16 cellular contexts compared by ENCODE assay signal in the genomic region with DNA sequence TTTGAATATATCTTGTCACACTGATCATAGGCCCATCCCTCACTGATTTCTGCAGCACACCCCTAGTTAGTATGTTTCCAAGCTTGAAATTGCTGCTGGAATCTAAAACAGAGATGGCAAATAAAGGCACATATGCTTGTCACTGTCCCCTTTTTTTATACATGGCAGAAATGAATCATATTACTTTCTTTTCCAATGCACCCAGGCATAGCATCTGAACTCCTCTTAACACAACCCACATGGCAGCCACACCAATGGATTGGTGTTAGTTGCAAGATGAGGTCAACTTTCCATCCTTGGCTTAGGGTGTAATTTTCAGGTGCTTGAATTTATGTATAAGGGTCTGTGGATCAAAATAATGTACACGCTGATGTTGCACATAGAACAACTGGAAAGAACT.
DNase-seq lines count a peak whose midpoint lies in the region; ATAC-seq and TF ChIP-seq lines count a peak whose summit lies in the region.
"Had no signal": no experiment of that assay in that cellular context is flagged by ENCODE, and none has a peak within 500 bp of the region (broad histone marks: within the 10 kb centered on the region; RNA-seq: fewer than 3 reads in every experiment).

No MANE protein-coding gene starts in this region.

- H3K4me3 ChIP-seq in hepatocyte = no peak overlapping the region
- H3K4me3 ChIP-seq: GM23338 had no signal

- no peak overlapping the region for H2AFZ ChIP-seq in hepatocyte
- H2AFZ ChIP-seq: GM23338 had no signal

- no peak for TF ChIP-seq CTCF in activated CD8-positive, alpha-beta T cell treated with anti-CD3 and anti-CD28 coated beads for 36 hours (IDR thresholded peaks at IDR 0.05)
- no peak for TF ChIP-seq CTCF in hepatocyte (IDR thresholded peaks at IDR 0.05; ENCODE audit: poor library complexity)

- H3K9me2 ChIP-seq in hepatocyte (replicated peaks; ENCODE audit: insufficient read depth) = no peaks in the 10 kb centered on the region

- peak; percentile 18 for DNase-seq in activated CD8-positive, alpha-beta T cell treated with anti-CD3 and anti-CD28 coated beads for 36 hours
- DNase-seq in activated CD8-positive, alpha-beta T cell treated with anti-CD3 and anti-CD28 coated beads, Interleukin-2, amount 10 ng/mL, durations not matched to agents 7 days and 5 days = no peak
- DNase-seq in NCI-H69 (lab: John Stamatoyannopoulos, UW) (peak; percentile 22), hepatocyte (ENCODE audit: low spot score) (no peak)
- DNase-seq in activated naive CD8-positive, alpha-beta T cell treated with anti-CD3 and anti-CD28 coated beads for 36 hours = peak; percentile 5
- DNase-seq: C1 segment of cervical spinal cord; Calu3; CD4-positive, alpha-beta memory T cell; COR-L47; DMS53; DMS79 treated with DMSO at 0.1 percent for 48 hours; GF-D8; H9 had no signal

- 100% methylated on average over 1 of the region's 1 CpG for WGBS in hepatocyte (ENCODE audit: low lambda C conversion rate, missing lambda C conversion rate)

- intact Hi-C loops in activated CD8-positive, alpha-beta T cell treated with anti-CD3 and anti-CD28 coated beads for 36 hours (cut with micrococcal nuclease) = no loop called here

- H3K79me2 ChIP-seq in hepatocyte = no peaks in the 10 kb centered on the region

- peak; percentile 30 for ATAC-seq in activated CD8-positive, alpha-beta T cell treated with anti-CD3 and anti-CD28 coated beads for 36 hours
- ATAC-seq in activated CD8-positive, alpha-beta T cell treated with anti-CD3 and anti-CD28 coated beads, Interleukin-2, amount 10 ng/mL, durations not matched to agents 7 days and 5 days = no peak
- no peak for ATAC-seq in HG03045 (IDR thresholded peaks at IDR 0.05; ENCODE audit: unreplicated experiment)
- ATAC-seq: GM23338, HCT116 had no signal

- peaks cover 5% of the 10 kb centered on the region for H3K4me1 Mint-ChIP-seq in activated CD8-positive, alpha-beta T cell treated with anti-CD3 and anti-CD28 coated beads for 36 hours (ENCODE audit: low read depth)
- H3K4me1 Mint-ChIP-seq in activated CD8-positive, alpha-beta T cell treated with anti-CD3 and anti-CD28 coated beads, Interleukin-2, amount 10 ng/mL, durations not matched to agents 7 days and 5 days (ENCODE audit: low read depth) = no peaks in the 10 kb centered on the region
- H3K4me1 Mint-ChIP-seq in activated naive CD8-positive, alpha-beta T cell treated with anti-CD3 and anti-CD28 coated beads for 36 hours = no peaks in the 10 kb centered on the region
- H3K4me1 Mint-ChIP-seq: CD4-positive, alpha-beta memory T cell; GM23338; H9 had no signal

- H3K27me3 Mint-ChIP-seq in activated CD8-positive, alpha-beta T cell treated with anti-CD3 and anti-CD28 coated beads for 36 hours = no peaks in the 10 kb centered on the region
- no peaks in the 10 kb centered on the region for H3K27me3 Mint-ChIP-seq in activated CD8-positive, alpha-beta T cell treated with anti-CD3 and anti-CD28 coated beads, Interleukin-2, amount 10 ng/mL, durations not matched to agents 7 days and 5 days (ENCODE audit: low read depth)
- no peaks in the 10 kb centered on the region for H3K27me3 Mint-ChIP-seq in activated naive CD8-positive, alpha-beta T cell treated with anti-CD3 and anti-CD28 coated beads for 36 hours
- H3K27me3 Mint-ChIP-seq: CD4-positive, alpha-beta memory T cell had no signal

- no peaks in the 10 kb centered on the region for H4K20me1 ChIP-seq in hepatocyte (ENCODE audit: insufficient read depth, poor library complexity, severe bottlenecking)

- no peaks in the 10 kb centered on the region for H3K36me3 Mint-ChIP-seq in activated CD8-positive, alpha-beta T cell treated with anti-CD3 and anti-CD28 coated beads for 36 hours (ENCODE audit: low read depth)
- no peaks in the 10 kb centered on the region for H3K36me3 Mint-ChIP-seq in activated CD8-positive, alpha-beta T cell treated with anti-CD3 and anti-CD28 coated beads, Interleukin-2, amount 10 ng/mL, durations not matched to agents 7 days and 5 days (ENCODE audit: low read depth)
- H3K36me3 Mint-ChIP-seq in activated naive CD8-positive, alpha-beta T cell treated with anti-CD3 and anti-CD28 coated beads for 36 hours = no peaks in the 10 kb centered on the region
- H3K36me3 Mint-ChIP-seq: CD4-positive, alpha-beta memory T cell had no signal

- no peak overlapping the region for H3K27ac Mint-ChIP-seq in activated CD8-positive, alpha-beta T cell treated with anti-CD3 and anti-CD28 coated beads for 36 hours
- no peak overlapping the region for H3K27ac Mint-ChIP-seq in activated CD8-positive, alpha-beta T cell treated with anti-CD3 and anti-CD28 coated beads, Interleukin-2, amount 10 ng/mL, durations not matched to agents 7 days and 5 days
- H3K27ac Mint-ChIP-seq in activated naive CD8-positive, alpha-beta T cell treated with anti-CD3 and anti-CD28 coated beads for 36 hours = no peak overlapping the region
- H3K27ac Mint-ChIP-seq: CD4-positive, alpha-beta memory T cell; GM23338; H9 had no signal

- no peak overlapping the region for H3K4me3 Mint-ChIP-seq in activated CD8-positive, alpha-beta T cell treated with anti-CD3 and anti-CD28 coated beads for 36 hours
- no peak overlapping the region for H3K4me3 Mint-ChIP-seq in activated CD8-positive, alpha-beta T cell treated with anti-CD3 and anti-CD28 coated beads, Interleukin-2, amount 10 ng/mL, durations not matched to agents 7 days and 5 days
- H3K4me3 Mint-ChIP-seq in activated naive CD8-positive, alpha-beta T cell treated with anti-CD3 and anti-CD28 coated beads for 36 hours = no peak overlapping the region
- H3K4me3 Mint-ChIP-seq: CD4-positive, alpha-beta memory T cell; GM23338; H9 had no signal

- no peak overlapping the region for H3K27ac ChIP-seq in hepatocyte

- CTCF ChIA-PET in activated CD8-positive, alpha-beta T cell treated with anti-CD3 and anti-CD28 coated beads for 36 hours (lab: Charles Lee) = no interaction called here
- CTCF ChIA-PET in activated CD8-positive, alpha-beta T cell treated with anti-CD3 and anti-CD28 coated beads, Interleukin-2, amount 10 ng/mL, durations not matched to agents 7 days and 5 days (lab: Charles Lee) = no interaction called here

- no peak overlapping the region for H3K4me2 ChIP-seq in hepatocyte
- H3K4me2 ChIP-seq: GM23338 had no signal

- POLR2A ChIA-PET in activated CD8-positive, alpha-beta T cell treated with anti-CD3 and anti-CD28 coated beads for 36 hours (lab: Charles Lee) = no interaction called here
- POLR2A ChIA-PET in activated CD8-positive, alpha-beta T cell treated with anti-CD3 and anti-CD28 coated beads, Interleukin-2, amount 10 ng/mL, durations not matched to agents 7 days and 5 days (lab: Charles Lee) = no interaction called here

- H3K9me3 ChIP-seq in hepatocyte (ENCODE audit: low read depth) = no peaks in the 10 kb centered on the region

- H3K4me1 ChIP-seq in hepatocyte (ENCODE audit: insufficient read depth) = no peaks in the 10 kb centered on the region

- H3K27me3 ChIP-seq in hepatocyte = no peaks in the 10 kb centered on the region

- peaks cover 5% of the 10 kb centered on the region for H3K9me3 Mint-ChIP-seq in activated CD8-positive, alpha-beta T cell treated with anti-CD3 and anti-CD28 coated beads for 36 hours
- H3K9me3 Mint-ChIP-seq in activated CD8-positive, alpha-beta T cell treated with anti-CD3 and anti-CD28 coated beads, Interleukin-2, amount 10 ng/mL, durations not matched to agents 7 days and 5 days (ENCODE audit: insufficient read depth) = no peaks in the 10 kb centered on the region
- peaks cover 7% of the 10 kb centered on the region for H3K9me3 Mint-ChIP-seq in activated naive CD8-positive, alpha-beta T cell treated with anti-CD3 and anti-CD28 coated beads for 36 hours
- H3K9me3 Mint-ChIP-seq: GM23338, H9 had no signal

- H3K36me3 ChIP-seq in hepatocyte (replicated peaks; ENCODE audit: insufficient read depth, low read depth) = no peaks in the 10 kb centered on the region

Comparison
In these comparisons a context has a peak if more than half of its experiments do, and no peak if none do; other contexts are left out.
1. DNase-seq: peak in activated CD8-positive, alpha-beta T cell treated with anti-CD3 and anti-CD28 coated beads for 36 hours (single experiment), NCI-H69 (single experiment) and activated naive CD8-positive, alpha-beta T cell treated with anti-CD3 and anti-CD28 coated beads for 36 hours (single experiment); none in activated CD8-positive, alpha-beta T cell treated with anti-CD3 and anti-CD28 coated beads, Interleukin-2, amount 10 ng/mL, durations not matched to agents 7 days and 5 days (single experiment) and hepatocyte (single experiment).